ENCODE assay signal across 12 cellular contexts in genomic region chr10:91613411-91614253, GRCh38. TPM values are rescaled to one million over a fixed set of nuclear protein-coding genes. Genes with fewer than 3 reads are reported as not detected.
A peak's percentile ranks its signal among the peaks of the same experiment; 100 is the strongest.
DNase-seq lines count a peak whose midpoint lies in the region; ATAC-seq and TF ChIP-seq lines count a peak whose summit lies in the region.
"Had no signal": no experiment of that assay in that cellular context is flagged by ENCODE, and none has a peak within 500 bp of the region (broad histone marks: within the 10 kb centered on the region; RNA-seq: fewer than 3 reads in every experiment).

No MANE protein-coding gene starts in this region.

- TF ChIP-seq CTCF in heart right ventricle (IDR thresholded peaks at IDR 0.05) = no peak
- TF ChIP-seq CTCF in brain (conservative IDR thresholded peaks at IDR 0.05) = no peak
- TF ChIP-seq CTCF in left lung (IDR thresholded peaks at IDR 0.05) = no peak

- H3K4me1 Mint-ChIP-seq in brain = peaks cover 22% of the 10 kb centered on the region

- no peaks in the 10 kb centered on the region for H3K27me3 Mint-ChIP-seq in brain

- H3K4me3 Mint-ChIP-seq in brain = peak overlapping the region in 1 of 5 experiments; percentile 25

- H3K27me3 ChIP-seq in heart right ventricle = no peaks in the 10 kb centered on the region
- no peaks in the 10 kb centered on the region for H3K27me3 ChIP-seq in left lung
- no peaks in the 10 kb centered on the region for H3K27me3 ChIP-seq in aorta (ENCODE audit: control insufficient read depth in 1 of 2, insufficient read depth in 2 of 2, low read length in 1 of 2)

- H3K27ac Mint-ChIP-seq in brain = peak overlapping the region in 3 of 5 experiments; percentile 18 to 96 (median 90)

- H3K27ac ChIP-seq in heart right ventricle (peak overlapping the region in 6 of 10 donors; percentile 8 to 41 (median 28)), left lung (peak overlapping the region; percentile 33 to 54), aorta (ENCODE audit: low read depth in 1 of 2, low read length in 2 of 2) (peak overlapping the region; percentile 57 to 61)

- H3K4me1 ChIP-seq in heart right ventricle = peaks cover 0 to 47% (median 26%) of the 10 kb centered on the region in 9 donors
- H3K4me1 ChIP-seq in left lung = peaks cover 0 to 4% of the 10 kb centered on the region in 2 donors
- peaks cover 0 to 3% of the 10 kb centered on the region in 2 donors for H3K4me1 ChIP-seq in aorta (ENCODE audit: control insufficient read depth in 1 of 2, insufficient read depth in 2 of 2, low read length in 2 of 2)

- no peak overlapping the region for H3K4me3 ChIP-seq in heart right ventricle
- no peak overlapping the region for H3K4me3 ChIP-seq in left lung
- H3K4me3 ChIP-seq in aorta (ENCODE audit: low read length in 2 of 2) = no peak overlapping the region

- 43 to 47% methylated on average over 4 of the region's 4 CpGs for WGBS in heart right ventricle, 2 donors
- WGBS in aorta, 2 donors = 59 to 62% methylated on average over 4 of the region's 4 CpGs

- DNase-seq in heart right ventricle (no peak), cardiac septum (ENCODE audit: low spot score) (no peak), left lung (no peak), aorta (peak in 1 of 2 donors; percentile 79), globus pallidus (ENCODE audit: low spot score) (no peak), NCI-H510A (lab: John Stamatoyannopoulos, UW) (no peak), Kasumi-1 (lab: John Stamatoyannopoulos, UW) (no peak)
- DNase-seq: C1 segment of cervical spinal cord; hypothalamus; NCI-H82; stimulated activated CD4-positive, alpha-beta T cell treated with anti-CD3 and anti-CD28 coated beads, Interleukin-4, amount 100 ng/mL, for 1 hour had no signal

- intact Hi-C loops in heart right ventricle (cut with DNase I) (no loop called here), cardiac septum (cut with DNase I) (no loop called here), left lung (cut with DNase I) (no loop called here), aorta (cut with DNase I) (loop anchor here in 1 of 2 donors (5.0 kb wide), 1 partner anchor 36 kb away; no protein-coding TSS in a partner anchor)

- H3K36me3 Mint-ChIP-seq in brain = no peaks in the 10 kb centered on the region

- ATAC-seq in heart right ventricle (peak in 5 of 8 donors; percentile 38 to 68 (median 48)), left lung (peak; percentile 31), aorta (ENCODE audit: low FRiP score) (peak; percentile 43)

- H3K36me3 ChIP-seq in heart right ventricle (no peaks in the 10 kb centered on the region), left lung (no peaks in the 10 kb centered on the region), aorta (ENCODE audit: control insufficient read depth in 1 of 2, insufficient read depth in 2 of 2, low read length in 1 of 2) (no peaks in the 10 kb centered on the region)

- H3K9me3 ChIP-seq in heart right ventricle (peaks cover 0 to 9% (median 0%) of the 10 kb centered on the region in 11 donors), left lung (no peaks in the 10 kb centered on the region), aorta (ENCODE audit: control insufficient read depth, low read length) (no peaks in the 10 kb centered on the region)

- H3K9me3 Mint-ChIP-seq in brain = peaks cover 0 to 5% (median 4%) of the 10 kb centered on the region in 5 experiments

RNA-seq across cellular contexts. Expression of gene PPP1R3C, which starts 19.2 kb away (rescaled TPM):
- 100 to 1,000 TPM; 121 to 315 (median 190) TPM for total RNA-seq in heart right ventricle
- 10 to 100 TPM; 27.5 to 41.0 TPM for polyA plus RNA-seq in heart right ventricle
- total RNA-seq in cardiac septum = 212 TPM
- polyA plus RNA-seq in brain (ENCODE audit: insufficient read depth, low read depth, low replicate concordance) = 8.7 TPM
- total RNA-seq in left lung = 10 to 100 TPM; 16.8 to 24.0 TPM
- total RNA-seq in aorta = 100 to 1,000 TPM in 1 of 2 donors, 10 to 100 TPM in 1; 94.6 to 152 TPM
- 100 to 1,000 TPM in 1 of 2 donors, 10 to 100 TPM in 1; 69.2 to 288 TPM for polyA plus RNA-seq in aorta
